Comparison of ENCODE assay signal across 28 cellular contexts in the genomic region with DNA sequence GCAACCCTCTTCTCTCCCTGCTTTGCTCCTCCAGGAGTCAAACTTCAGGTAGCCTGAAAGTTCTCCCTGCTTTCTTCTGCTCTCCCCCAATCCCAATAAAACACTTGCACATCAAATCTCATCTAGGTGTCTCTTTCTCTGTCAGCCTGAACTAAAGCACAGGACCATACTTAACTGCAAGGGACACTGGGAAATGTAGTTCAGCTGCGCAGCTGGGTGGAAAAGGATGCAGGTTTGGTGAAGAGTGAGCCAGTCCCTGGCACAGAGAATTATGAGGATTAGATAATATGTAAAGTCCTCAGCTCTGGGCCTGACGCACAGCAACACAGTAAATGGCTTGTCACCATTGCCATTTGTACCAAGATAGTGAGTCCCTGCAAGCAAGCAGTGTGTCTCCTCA.
"Had no signal": no experiment of that assay in that cellular context is flagged by ENCODE, and none has a peak within 500 bp of the region (broad histone marks: within the 10 kb centered on the region; RNA-seq: fewer than 3 reads in every experiment).

No MANE protein-coding gene starts in this region.

- DNase-seq: dermis blood vessel endothelial cell; effector CD8-positive, alpha-beta T cell; effector memory CD8-positive, alpha-beta T cell; endodermal cell; erythroblast; esophagus squamous epithelium; foreskin fibroblast; foreskin melanocyte; gastrocnemius medialis; glutamatergic neuron; head of caudate nucleus; heart right ventricle; hippocampal formation; left cardiac atrium; left lung; left ventricle myocardium superior; lower lobe of right lung; mesenchymal stem cell; mucosa of descending colon; naive B cell had no signal

- H3K4me3 ChIP-seq: coronary artery, esophagus squamous epithelium, gastrocnemius medialis, heart right ventricle, left lung, lower lobe of right lung, mucosa of descending colon had no signal

- H3K4me3 Mint-ChIP-seq: effector memory CD8-positive, alpha-beta T cell; endodermal cell; mesothelial cell of epicardium; naive B cell had no signal

- FAIRE-seq: colon, endometrium, islet of Langerhans, keratinocyte had no signal

- H3K27me3 ChIP-seq: esophagus squamous epithelium, gastrocnemius medialis, heart right ventricle, left lung had no signal

- H3K27ac Mint-ChIP-seq: effector memory CD8-positive, alpha-beta T cell; endodermal cell; mesothelial cell of epicardium; naive B cell had no signal

- H3K36me3 Mint-ChIP-seq: mesothelial cell of epicardium, naive B cell had no signal

- H3K36me3 ChIP-seq: esophagus squamous epithelium, gastrocnemius medialis, heart right ventricle, left lung, lower lobe of right lung had no signal

- ATAC-seq: effector memory CD8-positive, alpha-beta T cell; esophagus mucosa; gastrocnemius medialis; left cardiac atrium; left lung; left ventricle myocardium superior; lower lobe of right lung; mucosa of descending colon had no signal

- H3K4me1 ChIP-seq: esophagus squamous epithelium, gastrocnemius medialis, heart right ventricle, left lung, lower lobe of right lung had no signal

- H3K27ac ChIP-seq: coronary artery, epithelial cell of prostate, esophagus squamous epithelium, gastrocnemius medialis, heart right ventricle, left lung, lower lobe of right lung had no signal

- H3K4me1 Mint-ChIP-seq: naive B cell had no signal

- H3K9me3 Mint-ChIP-seq: effector memory CD8-positive, alpha-beta T cell; mesothelial cell of epicardium had no signal

- H3K9me3 ChIP-seq: esophagus squamous epithelium, gastrocnemius medialis, heart right ventricle, left lung, lower lobe of right lung, mucosa of descending colon had no signal
